Comparison of ENCODE assay signal across 9 cellular contexts in the genomic region with DNA sequence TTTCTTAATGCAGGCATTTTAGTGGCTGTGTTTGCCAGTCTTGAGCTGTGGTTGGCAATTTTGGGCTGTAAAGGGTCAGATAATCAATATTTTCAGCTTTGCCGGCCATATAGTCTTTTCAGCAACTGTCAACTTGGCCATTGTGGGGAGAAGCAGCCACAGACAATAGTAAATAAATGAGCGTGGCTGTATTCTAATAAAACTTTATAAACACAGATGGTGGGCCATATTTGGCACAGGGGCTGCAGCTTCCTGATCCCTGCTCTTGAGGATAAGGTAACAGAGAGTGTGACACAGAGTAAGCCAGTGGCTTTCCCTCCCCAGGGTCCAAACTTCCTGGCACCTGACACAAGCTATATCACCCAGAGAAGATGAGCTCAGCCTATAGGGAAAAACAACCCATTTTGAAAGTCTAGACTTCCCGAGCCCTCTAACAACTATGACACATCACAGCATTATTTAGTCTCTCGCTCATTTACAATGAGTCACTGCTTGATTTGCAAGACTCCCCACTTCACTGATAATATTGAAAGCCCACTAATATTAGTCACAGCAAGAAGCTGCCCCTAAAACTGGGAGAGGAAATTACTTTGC.
DNase-seq lines count a peak whose midpoint lies in the region; ATAC-seq, FAIRE-seq and TF ChIP-seq lines count a peak whose summit lies in the region.
"Had no signal": no experiment of that assay in that cellular context is flagged by ENCODE, and none has a peak within 500 bp of the region (broad histone marks: within the 10 kb centered on the region; RNA-seq: fewer than 3 reads in every experiment).

No MANE protein-coding gene starts in this region.

- RAD21 ChIA-PET in GM12878 (lab: Charles Lee; ENCODE audit: unreplicated experiment), result interaction anchor here (0.7 to 2.6 kb wide), 11 partner anchors 9 to 1781 kb away, joined by 3 to 35 read pairs (median 4); no protein-coding TSS in a partner anchor

- no TSS peak for BruUV-seq in GM12878 (replicated peaks; lab: Mats Ljungman, UMichigan)

- H3K4me1 Mint-ChIP-seq in activated T-cell treated with anti-CD3 and anti-CD28 coated beads, Interleukin-2, amount 50 U/mL, for 72 hours (ENCODE audit: low read depth), result peaks cover 5% of the 10 kb centered on the region
- H3K4me1 Mint-ChIP-seq: activated B cell treated with CpG ODN at 0.5 μM for 24 hours had no signal

- H3K4me3 ChIP-seq in GM12878 (no peak overlapping the region), skeletal muscle satellite cell (ENCODE audit: low read length) (no peak overlapping the region), psoas muscle (no peak overlapping the region)

- no peak for TF ChIP-seq CTCF in GM12878 (IDR thresholded peaks at IDR 0.05 in 2 of 3, conservative IDR thresholded peaks at IDR 0.05 in 1 of 3; ENCODE audit: control insufficient read depth in 2 of 3, extremely low read depth in 1 of 3, insufficient read depth in 1 of 3, low read depth in 3 of 3, low read length in 3 of 3)
- TF ChIP-seq CTCF in psoas muscle (IDR thresholded peaks at IDR 0.05), result no peak

- no peak for TF ChIP-seq RAD21 in GM12878 (IDR thresholded peaks at IDR 0.05; ENCODE audit: insufficient read depth, low read depth, low read length)

- peak in 1 of 2 experiments; percentile 24; a peak in 1 of 4 replicates for TF ChIP-seq EP300 in GM12878 (IDR thresholded peaks at IDR 0.05; ENCODE audit: borderline replicate concordance in 1 of 2, control insufficient read depth in 1 of 2, low read depth in 2 of 2, low read length in 2 of 2)

- peaks cover 5% of the 10 kb centered on the region for H3K27me3 Mint-ChIP-seq in activated T-cell treated with anti-CD3 and anti-CD28 coated beads, Interleukin-2, amount 50 U/mL, for 72 hours (ENCODE audit: low read depth)

- H4K20me1 ChIP-seq in GM12878 (ENCODE audit: control insufficient read depth, insufficient read depth), result no peaks in the 10 kb centered on the region

- DNase-seq in activated T-cell treated with anti-CD3 and anti-CD28 coated beads, Interleukin-2, amount 50 U/mL, for 72 hours, result no peak
- DNase-seq in activated T-cell treated with anti-CD3 and anti-CD28 coated beads, Interleukin-2, amount 50 U/mL, for 1 hour, result no peak
- no peak for DNase-seq in GM12878 (ENCODE audit: low read depth, low spot score)
- DNase-seq in psoas muscle, result no peak
- DNase-seq in RPMI8226, result no peak
- DNase-seq: activated B cell treated with CpG ODN at 0.5 μM for 24 hours had no signal

- intact Hi-C loops in GM12878 (cut with micrococcal nuclease; ENCODE audit: unreplicated experiment), result no loop called here
- intact Hi-C loops in psoas muscle (cut with DNase I), result no loop called here

- 2% methylated on average over 4 of the region's 4 CpGs for WGBS in GM12878 (ENCODE audit: insufficient coverage, insufficient replicate concordance, low lambda C conversion rate, missing lambda C conversion rate)
- 61 to 70% (median 62%) methylated on average over 4 of the region's 4 CpGs for WGBS in psoas muscle, 3 donors

- H3K4me1 ChIP-seq in GM12878 (ENCODE audit: control insufficient read depth, insufficient read depth, low read length) (peaks cover 4% of the 10 kb centered on the region; the same call in 1 of the 2 replicates), skeletal muscle satellite cell (ENCODE audit: control insufficient read depth, insufficient read depth, low read length) (peaks cover 29% of the 10 kb centered on the region), psoas muscle (no peaks in the 10 kb centered on the region)

- H3K4me2 ChIP-seq in GM12878 (ENCODE audit: control insufficient read depth, insufficient read depth) (peak overlapping the region; percentile 22; the same call in 1 of the 2 replicates), skeletal muscle satellite cell (ENCODE audit: low read length) (peak overlapping the region; percentile 52)

- H3K9me3 ChIP-seq in GM12878 (replicated peaks; ENCODE audit: control insufficient read depth, insufficient read depth, low read length) (no peaks in the 10 kb centered on the region), skeletal muscle satellite cell (replicated peaks; ENCODE audit: low read length) (no peaks in the 10 kb centered on the region), psoas muscle (no peaks in the 10 kb centered on the region)

- SMC1A ChIA-PET in GM12878 (lab: Charles Lee; ENCODE audit: uncharacterized antibody, unreplicated experiment), result interaction anchor here (0.6 to 6.8 kb wide), 20 partner anchors 8 to 1775 kb away, joined by 3 to 80 read pairs (median 4); no protein-coding TSS in a partner anchor

- CTCF ChIA-PET in GM12878 (lab: Yijun Ruan, JAX), result interaction anchor here (0.8 to 2.8 kb wide), 14 partner anchors 10 to 378 kb away, joined by 3 to 18 read pairs (median 4); no protein-coding TSS in a partner anchor

- TF ChIP-seq POLR2A in GM12878 (IDR thresholded peaks at IDR 0.05; ENCODE audit: low read depth, low read length), result no peak

- peak overlapping the region; percentile 30 for H3K27ac Mint-ChIP-seq in activated T-cell treated with anti-CD3 and anti-CD28 coated beads, Interleukin-2, amount 50 U/mL, for 72 hours
- H3K27ac Mint-ChIP-seq: activated B cell treated with CpG ODN at 0.5 μM for 24 hours had no signal

- H3K79me2 ChIP-seq in GM12878 (ENCODE audit: control insufficient read depth, insufficient read depth, low read length), result no peaks in the 10 kb centered on the region

- H2AFZ ChIP-seq in GM12878 (ENCODE audit: control insufficient read depth, low read depth, low read length), result peak overlapping the region; percentile 35

- FAIRE-seq in GM12878 (lab: Jason Lieb, UNC), result peak; percentile 75

- no peaks in the 10 kb centered on the region for H3K9me3 Mint-ChIP-seq in activated T-cell treated with anti-CD3 and anti-CD28 coated beads, Interleukin-2, amount 50 U/mL, for 72 hours
- H3K9me3 Mint-ChIP-seq: activated B cell treated with CpG ODN at 0.5 μM for 24 hours had no signal

- peak; percentile 56 to 85 for ATAC-seq in activated T-cell treated with anti-CD3 and anti-CD28 coated beads, Interleukin-2, amount 50 U/mL, for 72 hours (replicated peaks in 1 of 2)
- ATAC-seq in HG03378 (IDR thresholded peaks at IDR 0.05; ENCODE audit: unreplicated experiment) (peak; percentile 72), GM12878 (peak; percentile 82), psoas muscle (no peak), GM19397 (IDR thresholded peaks at IDR 0.05; ENCODE audit: unreplicated experiment) (no peak)

- no peaks in the 10 kb centered on the region for H3K36me3 Mint-ChIP-seq in activated T-cell treated with anti-CD3 and anti-CD28 coated beads, Interleukin-2, amount 50 U/mL, for 72 hours (ENCODE audit: insufficient read depth in 2 of 2)

- H3K27me3 ChIP-seq in GM12878 (replicated peaks in 1 of 2; ENCODE audit: control insufficient read depth in 2 of 2, insufficient read depth in 2 of 2, low read length in 1 of 2), result no peaks in the 10 kb centered on the region
- no peaks in the 10 kb centered on the region for H3K27me3 ChIP-seq in skeletal muscle satellite cell (ENCODE audit: control insufficient read depth, insufficient read depth, low read length)
- H3K27me3 ChIP-seq in psoas muscle (ENCODE audit: insufficient read depth in 3 of 3, low read length in 2 of 3), result no peaks in the 10 kb centered on the region

- H3K9ac ChIP-seq in GM12878 (ENCODE audit: control insufficient read depth, insufficient read depth, low read length) (no peak overlapping the region), skeletal muscle satellite cell (ENCODE audit: low read depth, low read length) (no peak overlapping the region)

- POLR2A ChIA-PET in GM12878 (lab: Charles Lee), result interaction anchor here (0.6 to 2.6 kb wide), 4 partner anchors 14 to 226 kb away, joined by 7 to 14 read pairs (median 8); no protein-coding TSS in a partner anchor

- H3K27ac ChIP-seq in GM12878 (ENCODE audit: control insufficient read depth, insufficient read depth) (no peak overlapping the region), psoas muscle (no peak overlapping the region)

- in situ Hi-C loops in GM12878 (cut with MboI), result no loop called here

- peak overlapping the region in 1 of 2 donors; percentile 30 for H3K4me3 Mint-ChIP-seq in activated T-cell treated with anti-CD3 and anti-CD28 coated beads, Interleukin-2, amount 50 U/mL, for 72 hours
- H3K4me3 Mint-ChIP-seq: activated B cell treated with CpG ODN at 0.5 μM for 24 hours had no signal

- H3K36me3 ChIP-seq in GM12878 (ENCODE audit: control insufficient read depth in 2 of 2, insufficient read depth in 2 of 2, low read length in 1 of 2) (no peaks in the 10 kb centered on the region), skeletal muscle satellite cell (ENCODE audit: insufficient read depth, low read length) (no peaks in the 10 kb centered on the region), psoas muscle (ENCODE audit: insufficient read depth in 1 of 2, low read depth in 1 of 2) (no peaks in the 10 kb centered on the region)

TF ChIP-seq in GM12878, 131 proteins besides CTCF, POLR2A, EP300 and RAD21 (continues in another document):
- TF ChIP-seq CBX5 (IDR thresholded peaks at IDR 0.05; ENCODE audit: low read depth) (no peak), RELA (IDR thresholded peaks at IDR 0.05; ENCODE audit: borderline replicate concordance, partially characterized antibody) (no peak), JUND (IDR thresholded peaks at IDR 0.05; ENCODE audit: low read depth, low read length) (no peak), IRF3 (IDR thresholded peaks at IDR 0.05) (no peak), CHD1 (IDR thresholded peaks at IDR 0.05; ENCODE audit: low read depth, low read length) (no peak), SIX5 (IDR thresholded peaks at IDR 0.05; ENCODE audit: low read depth, low read length, severe bottlenecking) (no peak)

Comparison
In these comparisons a context has a peak if more than half of its experiments do, and no peak if none do; other contexts are left out.
1. ATAC-seq: peak in activated T-cell treated with anti-CD3 and anti-CD28 coated beads, Interleukin-2, amount 50 U/mL, for 72 hours (2 of 2), HG03378 (single experiment) and GM12878 (single experiment); none in psoas muscle (0 of 4) and GM19397 (single experiment).